9 cellular contexts compared by ENCODE assay signal in the genomic region with DNA sequence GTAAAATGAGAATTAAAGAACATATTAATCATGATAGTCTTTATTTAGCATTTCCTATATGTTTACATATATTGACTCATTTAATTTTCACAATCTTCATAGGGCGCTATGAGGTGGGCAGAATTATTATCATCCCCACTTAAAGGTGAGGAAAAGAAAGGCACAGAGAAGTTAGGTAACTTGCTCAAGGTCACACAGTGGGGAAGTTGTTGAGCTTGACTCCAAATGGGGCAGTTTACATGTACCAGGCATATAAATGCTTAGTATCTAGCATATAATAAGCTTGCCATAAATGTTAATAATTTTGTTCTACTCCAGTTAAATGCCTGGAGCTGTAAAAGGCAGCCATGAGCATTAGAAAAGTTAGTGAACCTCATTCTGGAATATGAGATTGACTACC. TPM values are rescaled to one million over a fixed set of nuclear protein-coding genes. Genes with fewer than 3 reads are reported as not detected.
A peak's percentile ranks its signal among the peaks of the same experiment; 100 is the strongest.
DNase-seq lines count a peak whose midpoint lies in the region; ATAC-seq and TF ChIP-seq lines count a peak whose summit lies in the region.
"Had no signal": no experiment of that assay in that cellular context is flagged by ENCODE, and none has a peak within 500 bp of the region (broad histone marks: within the 10 kb centered on the region; RNA-seq: fewer than 3 reads in every experiment).

No MANE protein-coding gene starts in this region.

- no peak overlapping the region for H3K27ac ChIP-seq in stomach

- POLR2A ChIA-PET in activated B cell treated with CpG ODN at 0.5 μM for 24 hours (lab: Charles Lee) = no interaction called here

- no peak for ATAC-seq in activated T-cell treated with anti-CD3 and anti-CD28 coated beads, Interleukin-2, amount 50 U/mL, for 72 hours (replicated peaks in 1 of 2)
- ATAC-seq in activated B cell treated with CpG ODN at 0.5 μM for 24 hours (ENCODE audit: low read depth) (no peak), GM18909 (IDR thresholded peaks at IDR 0.05; ENCODE audit: poor library complexity, unreplicated experiment) (no peak)

- no peaks in the 10 kb centered on the region for H3K36me3 ChIP-seq in stomach

- 47 to 85% (median 75%) methylated on average over 1 of the region's 1 CpG for WGBS in stomach, 5 donors

- no peak for TF ChIP-seq EP300 in stomach (IDR thresholded peaks at IDR 0.05)

- peaks cover 10 to 11% of the 10 kb centered on the region in 2 donors for H3K36me3 Mint-ChIP-seq in activated T-cell treated with anti-CD3 and anti-CD28 coated beads, Interleukin-2, amount 50 U/mL, for 72 hours (ENCODE audit: insufficient read depth in 2 of 2)
- peaks cover 19% of the 10 kb centered on the region for H3K36me3 Mint-ChIP-seq in activated B cell treated with CpG ODN at 0.5 μM for 24 hours (ENCODE audit: low read depth)

- CTCF ChIA-PET in activated B cell treated with CpG ODN at 0.5 μM for 24 hours (lab: Charles Lee) = no interaction called here

- no peaks in the 10 kb centered on the region for H3K27me3 Mint-ChIP-seq in activated T-cell treated with anti-CD3 and anti-CD28 coated beads, Interleukin-2, amount 50 U/mL, for 72 hours (ENCODE audit: low read depth)
- no peaks in the 10 kb centered on the region for H3K27me3 Mint-ChIP-seq in activated B cell treated with CpG ODN at 0.5 μM for 24 hours

- H3K9me3 Mint-ChIP-seq in activated T-cell treated with anti-CD3 and anti-CD28 coated beads, Interleukin-2, amount 50 U/mL, for 72 hours = no peaks in the 10 kb centered on the region
- no peaks in the 10 kb centered on the region for H3K9me3 Mint-ChIP-seq in activated B cell treated with CpG ODN at 0.5 μM for 24 hours

- peak overlapping the region; percentile 81 to 88 for H3K4me3 Mint-ChIP-seq in activated T-cell treated with anti-CD3 and anti-CD28 coated beads, Interleukin-2, amount 50 U/mL, for 72 hours
- peak overlapping the region; percentile 87 for H3K4me3 Mint-ChIP-seq in activated B cell treated with CpG ODN at 0.5 μM for 24 hours

- TF ChIP-seq POLR2A in stomach (IDR thresholded peaks at IDR 0.05) (no peak), erythroblast (IDR thresholded peaks at IDR 0.05; ENCODE audit: low read length) (no peak)

- peak overlapping the region; percentile 6 for H3K27ac Mint-ChIP-seq in activated T-cell treated with anti-CD3 and anti-CD28 coated beads, Interleukin-2, amount 50 U/mL, for 72 hours
- peak overlapping the region; percentile 91 for H3K27ac Mint-ChIP-seq in activated B cell treated with CpG ODN at 0.5 μM for 24 hours

- H3K4me1 ChIP-seq in stomach = peaks cover 0 to 36% (median 15%) of the 10 kb centered on the region in 4 donors

- intact Hi-C loops in activated B cell treated with CpG ODN at 0.5 μM for 24 hours (cut with micrococcal nuclease) (no loop called here), stomach (cut with DNase I; ENCODE audit: low total_unique reads) (no loop called here)

- H3K4me1 Mint-ChIP-seq in activated T-cell treated with anti-CD3 and anti-CD28 coated beads, Interleukin-2, amount 50 U/mL, for 72 hours (ENCODE audit: low read depth) = peaks cover 63% of the 10 kb centered on the region
- peaks cover 41% of the 10 kb centered on the region for H3K4me1 Mint-ChIP-seq in activated B cell treated with CpG ODN at 0.5 μM for 24 hours

- H3K9me3 ChIP-seq in stomach = peaks cover 0 to 4% (median 0%) of the 10 kb centered on the region in 4 donors

- no peak for DNase-seq in activated T-cell treated with anti-CD3 and anti-CD28 coated beads, Interleukin-2, amount 50 U/mL, for 72 hours
- DNase-seq in activated T-cell treated with anti-CD3 and anti-CD28 coated beads, Interleukin-2, amount 50 U/mL, for 1 hour = no peak
- DNase-seq in activated B cell treated with CpG ODN at 0.5 μM for 24 hours = no peak
- no peak for DNase-seq in fibroblast of villous mesenchyme (ENCODE audit: low read depth)
- DNase-seq in stomach = no peak
- no peak for DNase-seq in erythroblast (lab: John Stamatoyannopoulos, UW)
- no peak for DNase-seq in mesenteric fat pad (ENCODE audit: low spot score)
- DNase-seq: midbrain had no signal

- TF ChIP-seq CTCF in activated B cell treated with CpG ODN at 0.5 μM for 24 hours (IDR thresholded peaks at IDR 0.05) (no peak), fibroblast of villous mesenchyme (IDR thresholded peaks at IDR 0.05; ENCODE audit: insufficient read depth, low read depth, low read length) (no peak), stomach (IDR thresholded peaks at IDR 0.05) (no peak)

- no peaks in the 10 kb centered on the region for H3K27me3 ChIP-seq in stomach

- H3K4me3 ChIP-seq in fibroblast of villous mesenchyme (ENCODE audit: low read depth, low read length) (peak overlapping the region; percentile 69), stomach (peak overlapping the region in 3 of 4 donors; percentile 44 to 64 (median 55))

RNA-seq across cellular contexts. Expression of gene CMC4, which starts 1.5 kb away (rescaled TPM):
- total RNA-seq in activated T-cell treated with anti-CD3 and anti-CD28 coated beads, Interleukin-2, amount 50 U/mL, for 72 hours = 10 to 100 TPM in 1 of 2 donors, 1 to 10 TPM in 1; 9.4 to 15.0 TPM
- total RNA-seq in activated B cell treated with CpG ODN at 0.5 μM for 24 hours (4.7 and 5.3 TPM in 2 replicates), fibroblast of villous mesenchyme (11.0 and 13.8 TPM in 2 replicates), stomach (10 to 100 TPM in 1 of 5 donors, 1 to 10 TPM in 3, not detected in 1; 1.3 to 21.6 (median 4.7) TPM), mesenteric fat pad (6.8 TPM)
- 10 to 100 TPM; 21.0 to 22.8 (median 22.1) TPM for polyA plus RNA-seq in stomach

RNA-seq across cellular contexts. Expression of gene MTCP1, which starts 1.5 kb away (rescaled TPM):
- total RNA-seq in activated T-cell treated with anti-CD3 and anti-CD28 coated beads, Interleukin-2, amount 50 U/mL, for 72 hours = 10 to 100 TPM; 18.5 to 33.1 TPM
- total RNA-seq in activated B cell treated with CpG ODN at 0.5 μM for 24 hours (19.5 and 21.2 TPM in 2 replicates), fibroblast of villous mesenchyme (2.2 and 13.5 TPM in 2 replicates), stomach (10 to 100 TPM in 2 of 5 donors, 1 to 10 TPM in 3; 2.8 to 34.4 (median 6.6) TPM), mesenteric fat pad (26.3 TPM)
- polyA plus RNA-seq in stomach = 10 to 100 TPM; 17.6 to 42.2 (median 37.1) TPM

RNA-seq across cellular contexts. Expression of gene BRCC3, which starts 1.9 kb away (rescaled TPM):
- 10 to 100 TPM; 25.9 to 33.3 TPM for total RNA-seq in activated T-cell treated with anti-CD3 and anti-CD28 coated beads, Interleukin-2, amount 50 U/mL, for 72 hours
- total RNA-seq in activated B cell treated with CpG ODN at 0.5 μM for 24 hours (20.1 and 21.1 TPM in 2 replicates), fibroblast of villous mesenchyme (8.4 and 11.2 TPM in 2 replicates), stomach (10 to 100 TPM in 2 of 5 donors, 1 to 10 TPM in 2, under 1 TPM in 1; 0.87 to 20.1 (median 7.0) TPM), mesenteric fat pad (20.5 TPM)
- polyA plus RNA-seq in stomach = 10 to 100 TPM; 10.0 to 18.8 (median 11.8) TPM

RNA-seq across cellular contexts. Expression of gene FUNDC2, which starts 42.8 kb away (rescaled TPM):
- 10 to 100 TPM; 34.6 to 42.8 TPM for total RNA-seq in activated T-cell treated with anti-CD3 and anti-CD28 coated beads, Interleukin-2, amount 50 U/mL, for 72 hours
- 62.0 and 67.6 TPM in 2 replicates for total RNA-seq in activated B cell treated with CpG ODN at 0.5 μM for 24 hours
- total RNA-seq in fibroblast of villous mesenchyme = 27.7 and 31.5 TPM in 2 replicates
- 10 to 100 TPM in 4 of 5 donors, 1 to 10 TPM in 1; 9.3 to 88.8 (median 19.9) TPM for total RNA-seq in stomach
- polyA plus RNA-seq in stomach = 100 to 1,000 TPM; 105 to 123 (median 123) TPM
- total RNA-seq in mesenteric fat pad = 116 TPM

RNA-seq across cellular contexts. Expression of gene F8, which starts 46.9 kb away (rescaled TPM):
- 10 to 100 TPM; 15.0 to 19.5 TPM for total RNA-seq in activated T-cell treated with anti-CD3 and anti-CD28 coated beads, Interleukin-2, amount 50 U/mL, for 72 hours
- total RNA-seq in activated B cell treated with CpG ODN at 0.5 μM for 24 hours = 1.1 and 2.0 TPM in 2 replicates
- total RNA-seq in fibroblast of villous mesenchyme = 2.2 and 2.3 TPM in 2 replicates
- 1 to 10 TPM in 4 of 5 donors, under 1 TPM in 1; 0.29 to 7.1 (median 3.5) TPM for total RNA-seq in stomach
- 1 to 10 TPM; 3.0 to 3.9 (median 3.8) TPM for polyA plus RNA-seq in stomach
- total RNA-seq in mesenteric fat pad = 43.5 TPM
